In genomic region chr3:124628865-124629264, GRCh38 we compare ENCODE assay signal across 25 cellular contexts.
"Had no signal": no experiment of that assay in that cellular context is flagged by ENCODE, and none has a peak within 500 bp of the region (broad histone marks: within the 10 kb centered on the region; RNA-seq: fewer than 3 reads in every experiment).

No MANE protein-coding gene starts in this region.

- H3K9me3 ChIP-seq: breast epithelium, SK-N-SH had no signal

- ATAC-seq: activated CD8-positive, alpha-beta T cell treated with anti-CD3 and anti-CD28 coated beads for 36 hours; Panc1; Right ventricle myocardium inferior had no signal

- H3K4me1 ChIP-seq: breast epithelium had no signal

- H3K27ac Mint-ChIP-seq: activated CD8-positive, alpha-beta T cell treated with anti-CD3 and anti-CD28 coated beads for 36 hours; activated naive CD4-positive, alpha-beta T cell treated with anti-CD3 and anti-CD28 coated beads, Interleukin-2, amount 50 U/mL, for 24 hours; activated T-cell treated with anti-CD3 and anti-CD28 coated beads, Interleukin-2, amount 50 U/mL, for 72 hours had no signal

- H3K36me3 ChIP-seq: breast epithelium had no signal

- H3K9me3 Mint-ChIP-seq: activated CD8-positive, alpha-beta T cell treated with anti-CD3 and anti-CD28 coated beads for 36 hours; activated naive CD4-positive, alpha-beta T cell treated with anti-CD3 and anti-CD28 coated beads, Interleukin-2, amount 50 U/mL, for 24 hours; activated T-cell treated with anti-CD3 and anti-CD28 coated beads, Interleukin-2, amount 50 U/mL, for 72 hours had no signal

- DNase-seq: activated CD4-positive, alpha-beta T cell treated with anti-CD3 and anti-CD28 coated beads for 4 hours; activated CD4-positive, CD25-positive, alpha-beta regulatory T cell; activated CD8-positive, alpha-beta memory T cell treated with anti-CD3 and anti-CD28 coated beads, Interleukin-2, amount 50 U/mL, for 4 hours; activated CD8-positive, alpha-beta T cell treated with anti-CD3 and anti-CD28 coated beads for 36 hours; activated T-cell treated with anti-CD3 and anti-CD28 coated beads, Interleukin-2, amount 50 U/mL, for 72 hours; aorta; caudate nucleus; Kasumi-1; KBM-7; NCI-H146; NCI-H2029; NCI-H2107; NCI-H2171 treated with DMSO at 0.1 percent for 48 hours; NCI-H226; NCI-H69; NK-92 treated with Interleukin-12 subunit alpha and Interleukin-12 subunit beta, amount 100 ng/mL, for 24 hours; OCI-M1; RPMI8226; SK-N-SH; T-helper 1 cell had no signal

- H3K4me3 ChIP-seq: breast epithelium had no signal

- H3K4me1 Mint-ChIP-seq: activated naive CD4-positive, alpha-beta T cell treated with anti-CD3 and anti-CD28 coated beads, Interleukin-2, amount 50 U/mL, for 24 hours had no signal

- H3K27ac ChIP-seq: breast epithelium, VCaP had no signal

- H3K27me3 Mint-ChIP-seq: activated naive CD4-positive, alpha-beta T cell treated with anti-CD3 and anti-CD28 coated beads, Interleukin-2, amount 50 U/mL, for 24 hours had no signal

- H3K36me3 Mint-ChIP-seq: activated naive CD4-positive, alpha-beta T cell treated with anti-CD3 and anti-CD28 coated beads, Interleukin-2, amount 50 U/mL, for 24 hours had no signal

- H3K27me3 ChIP-seq: breast epithelium had no signal

- H3K4me3 Mint-ChIP-seq: activated CD8-positive, alpha-beta T cell treated with anti-CD3 and anti-CD28 coated beads for 36 hours; activated naive CD4-positive, alpha-beta T cell treated with anti-CD3 and anti-CD28 coated beads, Interleukin-2, amount 50 U/mL, for 24 hours; activated T-cell treated with anti-CD3 and anti-CD28 coated beads, Interleukin-2, amount 50 U/mL, for 72 hours had no signal
